1 cellular context compared by ENCODE assay signal in genomic region chr20:5749512-5750490, GRCh38.
A peak's percentile ranks its signal among the peaks of the same experiment; 100 is the strongest.
TF ChIP-seq lines count a peak whose summit lies in the region.

Gene SHLD1, plus strand, starts transcription at chr20:5750401. Its CDS starts 22,465 bp downstream, at chr20:5772866.

TF ChIP-seq in GM12878, 131 proteins besides CTCF, POLR2A, EP300 and RAD21 (continued from another document):
- TF ChIP-seq, protein P1, sequence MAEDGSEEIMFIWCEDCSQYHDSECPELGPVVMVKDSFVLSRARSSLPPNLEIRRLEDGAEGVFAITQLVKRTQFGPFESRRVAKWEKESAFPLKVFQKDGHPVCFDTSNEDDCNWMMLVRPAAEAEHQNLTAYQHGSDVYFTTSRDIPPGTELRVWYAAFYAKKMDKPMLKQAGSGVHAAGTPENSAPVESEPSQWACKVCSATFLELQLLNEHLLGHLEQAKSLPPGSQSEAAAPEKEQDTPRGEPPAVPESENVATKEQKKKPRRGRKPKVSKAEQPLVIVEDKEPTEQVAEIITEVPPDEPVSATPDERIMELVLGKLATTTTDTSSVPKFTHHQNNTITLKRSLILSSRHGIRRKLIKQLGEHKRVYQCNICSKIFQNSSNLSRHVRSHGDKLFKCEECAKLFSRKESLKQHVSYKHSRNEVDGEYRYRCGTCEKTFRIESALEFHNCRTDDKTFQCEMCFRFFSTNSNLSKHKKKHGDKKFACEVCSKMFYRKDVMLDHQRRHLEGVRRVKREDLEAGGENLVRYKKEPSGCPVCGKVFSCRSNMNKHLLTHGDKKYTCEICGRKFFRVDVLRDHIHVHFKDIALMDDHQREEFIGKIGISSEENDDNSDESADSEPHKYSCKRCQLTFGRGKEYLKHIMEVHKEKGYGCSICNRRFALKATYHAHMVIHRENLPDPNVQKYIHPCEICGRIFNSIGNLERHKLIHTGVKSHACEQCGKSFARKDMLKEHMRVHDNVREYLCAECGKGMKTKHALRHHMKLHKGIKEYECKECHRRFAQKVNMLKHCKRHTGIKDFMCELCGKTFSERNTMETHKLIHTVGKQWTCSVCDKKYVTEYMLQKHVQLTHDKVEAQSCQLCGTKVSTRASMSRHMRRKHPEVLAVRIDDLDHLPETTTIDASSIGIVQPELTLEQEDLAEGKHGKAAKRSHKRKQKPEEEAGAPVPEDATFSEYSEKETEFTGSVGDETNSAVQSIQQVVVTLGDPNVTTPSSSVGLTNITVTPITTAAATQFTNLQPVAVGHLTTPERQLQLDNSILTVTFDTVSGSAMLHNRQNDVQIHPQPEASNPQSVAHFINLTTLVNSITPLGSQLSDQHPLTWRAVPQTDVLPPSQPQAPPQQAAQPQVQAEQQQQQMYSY (CRISPR knock-in tag; IDR thresholded peaks at IDR 0.05) = no peak
- peak; percentile 87 for TF ChIP-seq HCFC1 (IDR thresholded peaks at IDR 0.05; ENCODE audit: low read length)
- no peak for TF ChIP-seq BACH1 (IDR thresholded peaks at IDR 0.05; ENCODE audit: borderline replicate concordance)
- peak; percentile 24; the same call in 1 of the 2 replicates for TF ChIP-seq CREM (IDR thresholded peaks at IDR 0.05; ENCODE audit: low read depth)
- TF ChIP-seq MEF2B (IDR thresholded peaks at IDR 0.05; ENCODE audit: partially characterized antibody, poor library complexity, severe bottlenecking) = peak; percentile 71
- TF ChIP-seq ZNF384 (IDR thresholded peaks at IDR 0.05; ENCODE audit: borderline replicate concordance, low read depth, low read length) = no peak
- no peak for TF ChIP-seq PAX5 (IDR thresholded peaks at IDR 0.05; ENCODE audit: borderline replicate concordance, low read depth, low read length)
- no peak for TF ChIP-seq HDAC6 (IDR thresholded peaks at IDR 0.05; ENCODE audit: unreplicated experiment)
- TF ChIP-seq GATAD2B (conservative IDR thresholded peaks at IDR 0.05; ENCODE audit: low read depth) = no peak
- no peak for TF ChIP-seq CBX5 (IDR thresholded peaks at IDR 0.05; ENCODE audit: low read depth)
- peak; percentile 99 for TF ChIP-seq ZNF592 (IDR thresholded peaks at IDR 0.05)
- no peak for TF ChIP-seq ZBED1 (IDR thresholded peaks at IDR 0.05; ENCODE audit: borderline replicate concordance)
- TF ChIP-seq, protein P2, sequence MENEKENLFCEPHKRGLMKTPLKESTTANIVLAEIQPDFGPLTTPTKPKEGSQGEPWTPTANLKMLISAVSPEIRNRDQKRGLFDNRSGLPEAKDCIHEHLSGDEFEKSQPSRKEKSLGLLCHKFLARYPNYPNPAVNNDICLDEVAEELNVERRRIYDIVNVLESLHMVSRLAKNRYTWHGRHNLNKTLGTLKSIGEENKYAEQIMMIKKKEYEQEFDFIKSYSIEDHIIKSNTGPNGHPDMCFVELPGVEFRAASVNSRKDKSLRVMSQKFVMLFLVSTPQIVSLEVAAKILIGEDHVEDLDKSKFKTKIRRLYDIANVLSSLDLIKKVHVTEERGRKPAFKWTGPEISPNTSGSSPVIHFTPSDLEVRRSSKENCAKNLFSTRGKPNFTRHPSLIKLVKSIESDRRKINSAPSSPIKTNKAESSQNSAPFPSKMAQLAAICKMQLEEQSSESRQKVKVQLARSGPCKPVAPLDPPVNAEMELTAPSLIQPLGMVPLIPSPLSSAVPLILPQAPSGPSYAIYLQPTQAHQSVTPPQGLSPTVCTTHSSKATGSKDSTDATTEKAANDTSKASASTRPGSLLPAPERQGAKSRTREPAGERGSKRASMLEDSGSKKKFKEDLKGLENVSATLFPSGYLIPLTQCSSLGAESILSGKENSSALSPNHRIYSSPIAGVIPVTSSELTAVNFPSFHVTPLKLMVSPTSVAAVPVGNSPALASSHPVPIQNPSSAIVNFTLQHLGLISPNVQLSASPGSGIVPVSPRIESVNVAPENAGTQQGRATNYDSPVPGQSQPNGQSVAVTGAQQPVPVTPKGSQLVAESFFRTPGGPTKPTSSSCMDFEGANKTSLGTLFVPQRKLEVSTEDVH (IDR thresholded peaks at IDR 0.05; ENCODE audit: low read depth, partially characterized antibody) = no peak
- TF ChIP-seq NFXL1 (IDR thresholded peaks at IDR 0.05; ENCODE audit: borderline replicate concordance) = no peak
- TF ChIP-seq CBX3 (IDR thresholded peaks at IDR 0.05; ENCODE audit: borderline replicate concordance, low read depth) = no peak
- TF ChIP-seq IKZF2 (IDR thresholded peaks at IDR 0.05) = no peak
- peak; percentile 76 for TF ChIP-seq MLLT1 (IDR thresholded peaks at IDR 0.05)
- peak; percentile 66 for TF ChIP-seq RUNX3 (IDR thresholded peaks at IDR 0.05; ENCODE audit: low read length)
- no peak for TF ChIP-seq RFX5 (IDR thresholded peaks at IDR 0.05; ENCODE audit: low read depth, low read length)
- TF ChIP-seq NR2C2 (IDR thresholded peaks at IDR 0.05; ENCODE audit: borderline replicate concordance, control insufficient read depth, insufficient read length, low read depth) = no peak
- no peak; the same call in 1 of the 2 replicates for TF ChIP-seq MXI1 (IDR thresholded peaks at IDR 0.05; ENCODE audit: low read depth, low read length)
- peak; percentile 52; the same call in 1 of the 2 replicates for TF ChIP-seq TCF12 (IDR thresholded peaks at IDR 0.05; ENCODE audit: low read depth, low read length)
- no peak for TF ChIP-seq BRCA1 (IDR thresholded peaks at IDR 0.05; ENCODE audit: low read depth, low read length)
- TF ChIP-seq, protein P3, sequence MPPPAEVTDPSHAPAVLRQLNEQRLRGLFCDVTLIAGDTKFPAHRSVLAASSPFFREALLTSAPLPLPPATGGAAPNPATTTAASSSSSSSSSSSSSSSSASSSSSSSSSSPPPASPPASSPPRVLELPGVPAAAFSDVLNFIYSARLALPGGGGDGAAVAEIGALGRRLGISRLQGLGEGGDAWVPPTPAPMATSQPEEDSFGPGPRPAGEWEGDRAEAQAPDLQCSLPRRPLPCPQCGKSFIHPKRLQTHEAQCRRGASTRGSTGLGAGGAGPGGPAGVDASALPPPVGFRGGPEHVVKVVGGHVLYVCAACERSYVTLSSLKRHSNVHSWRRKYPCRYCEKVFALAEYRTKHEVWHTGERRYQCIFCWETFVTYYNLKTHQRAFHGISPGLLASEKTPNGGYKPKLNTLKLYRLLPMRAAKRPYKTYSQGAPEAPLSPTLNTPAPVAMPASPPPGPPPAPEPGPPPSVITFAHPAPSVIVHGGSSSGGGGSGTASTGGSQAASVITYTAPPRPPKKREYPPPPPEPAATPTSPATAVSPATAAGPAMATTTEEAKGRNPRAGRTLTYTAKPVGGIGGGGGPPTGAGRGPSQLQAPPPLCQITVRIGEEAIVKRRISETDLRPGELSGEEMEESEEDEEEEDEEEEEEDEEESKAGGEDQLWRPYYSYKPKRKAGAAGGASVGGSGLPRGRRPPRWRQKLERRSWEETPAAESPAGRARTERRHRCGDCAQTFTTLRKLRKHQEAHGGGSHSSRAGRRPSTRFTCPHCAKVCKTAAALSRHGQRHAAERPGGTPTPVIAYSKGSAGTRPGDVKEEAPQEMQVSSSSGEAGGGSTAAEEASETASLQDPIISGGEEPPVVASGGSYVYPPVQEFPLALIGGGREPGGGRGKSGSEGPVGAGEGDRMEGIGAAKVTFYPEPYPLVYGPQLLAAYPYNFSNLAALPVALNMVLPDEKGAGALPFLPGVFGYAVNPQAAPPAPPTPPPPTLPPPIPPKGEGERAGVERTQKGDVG (CRISPR knock-in tag; IDR thresholded peaks at IDR 0.05) = no peak
- no peak for TF ChIP-seq SUPT20H (IDR thresholded peaks at IDR 0.05; ENCODE audit: borderline replicate concordance, control insufficient read depth, low read depth, low read length)
- no peak for TF ChIP-seq JUND (IDR thresholded peaks at IDR 0.05; ENCODE audit: low read depth, low read length)
- TF ChIP-seq EZH2 (IDR thresholded peaks at IDR 0.05; ENCODE audit: borderline replicate concordance, control insufficient read depth, low read depth, low read length) = no peak
- TF ChIP-seq STAT1 (conservative IDR thresholded peaks at IDR 0.05) = no peak
- TF ChIP-seq POLR2AphosphoS2 (IDR thresholded peaks at IDR 0.05; ENCODE audit: low read depth, low read length) = no peak
- TF ChIP-seq SMARCA5 (IDR thresholded peaks at IDR 0.05) = no peak
- TF ChIP-seq ZNF687 (IDR thresholded peaks at IDR 0.05) = peak; percentile 94
- TF ChIP-seq SMAD1 (IDR thresholded peaks at IDR 0.05; ENCODE audit: low read depth, partially characterized antibody) = no peak
- TF ChIP-seq BCL11A (IDR thresholded peaks at IDR 0.05; ENCODE audit: low read depth, low read length) = no peak
- TF ChIP-seq, protein P4, sequence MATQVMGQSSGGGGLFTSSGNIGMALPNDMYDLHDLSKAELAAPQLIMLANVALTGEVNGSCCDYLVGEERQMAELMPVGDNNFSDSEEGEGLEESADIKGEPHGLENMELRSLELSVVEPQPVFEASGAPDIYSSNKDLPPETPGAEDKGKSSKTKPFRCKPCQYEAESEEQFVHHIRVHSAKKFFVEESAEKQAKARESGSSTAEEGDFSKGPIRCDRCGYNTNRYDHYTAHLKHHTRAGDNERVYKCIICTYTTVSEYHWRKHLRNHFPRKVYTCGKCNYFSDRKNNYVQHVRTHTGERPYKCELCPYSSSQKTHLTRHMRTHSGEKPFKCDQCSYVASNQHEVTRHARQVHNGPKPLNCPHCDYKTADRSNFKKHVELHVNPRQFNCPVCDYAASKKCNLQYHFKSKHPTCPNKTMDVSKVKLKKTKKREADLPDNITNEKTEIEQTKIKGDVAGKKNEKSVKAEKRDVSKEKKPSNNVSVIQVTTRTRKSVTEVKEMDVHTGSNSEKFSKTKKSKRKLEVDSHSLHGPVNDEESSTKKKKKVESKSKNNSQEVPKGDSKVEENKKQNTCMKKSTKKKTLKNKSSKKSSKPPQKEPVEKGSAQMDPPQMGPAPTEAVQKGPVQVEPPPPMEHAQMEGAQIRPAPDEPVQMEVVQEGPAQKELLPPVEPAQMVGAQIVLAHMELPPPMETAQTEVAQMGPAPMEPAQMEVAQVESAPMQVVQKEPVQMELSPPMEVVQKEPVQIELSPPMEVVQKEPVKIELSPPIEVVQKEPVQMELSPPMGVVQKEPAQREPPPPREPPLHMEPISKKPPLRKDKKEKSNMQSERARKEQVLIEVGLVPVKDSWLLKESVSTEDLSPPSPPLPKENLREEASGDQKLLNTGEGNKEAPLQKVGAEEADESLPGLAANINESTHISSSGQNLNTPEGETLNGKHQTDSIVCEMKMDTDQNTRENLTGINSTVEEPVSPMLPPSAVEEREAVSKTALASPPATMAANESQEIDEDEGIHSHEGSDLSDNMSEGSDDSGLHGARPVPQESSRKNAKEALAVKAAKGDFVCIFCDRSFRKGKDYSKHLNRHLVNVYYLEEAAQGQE (IDR thresholded peaks at IDR 0.05; ENCODE audit: low read depth, low read length) = no peak
